Comparison of ENCODE assay signal across 8 cellular contexts in genomic region chr17:20155258-20156195, GRCh38.
A peak's percentile ranks its signal among the peaks of the same experiment; 100 is the strongest.
DNase-seq lines count a peak whose midpoint lies in the region; ATAC-seq, FAIRE-seq and TF ChIP-seq lines count a peak whose summit lies in the region.

No MANE protein-coding gene starts in this region.

- H3K27ac Mint-ChIP-seq in Calu3 (ENCODE audit: unreplicated experiment): peak overlapping the region; percentile 43

- no peak overlapping the region for H2AFZ ChIP-seq in OCI-LY3 (ENCODE audit: low read depth, low read length)

- H3K9me3 ChIP-seq in OCI-LY3 (ENCODE audit: insufficient read depth, low read length) (no peaks in the 10 kb centered on the region), mucosa of descending colon (no peaks in the 10 kb centered on the region)

- ATAC-seq in GM21390 (IDR thresholded peaks at IDR 0.05; ENCODE audit: unreplicated experiment): peak; percentile 91
- peak; percentile 96 for ATAC-seq in mucosa of descending colon

- no TSS peak for BruUV-seq in Calu3 (replicated peaks; lab: Mats Ljungman, UMichigan)

- FAIRE-seq in HTR-8/SVneo (lab: Jason Lieb, UNC): peak; percentile 100

- H3K36me3 ChIP-seq in OCI-LY3 (replicated peaks; ENCODE audit: low read depth, low read length) (no peaks in the 10 kb centered on the region), mucosa of descending colon (ENCODE audit: low read depth) (no peaks in the 10 kb centered on the region)

- DNase-seq in Calu3 (peak; percentile 97), HTR-8/SVneo (ENCODE audit: insufficient read length, low spot score) (peak; percentile 96), activated T-cell treated with anti-CD3 and anti-CD28 coated beads for 48 hours (ENCODE audit: low read depth) (peak; percentile 89), epithelial cell of proximal tubule (ENCODE audit: low read depth) (peak; percentile 69), mucosa of descending colon (peak; percentile 99)
- DNase-seq in stimulated activated CD8-positive, alpha-beta memory T cell treated with anti-CD3 and anti-CD28 coated beads, Interleukin-2, amount 100 ng/mL, for 48 hours (ENCODE audit: low read depth in 2 of 2): peak; percentile 97 to 98

- peak overlapping the region; percentile 80 for H3K4me3 ChIP-seq in OCI-LY3 (ENCODE audit: low read length)
- peak overlapping the region; percentile 85 for H3K4me3 ChIP-seq in epithelial cell of proximal tubule (ENCODE audit: low read depth, low read length)
- H3K4me3 ChIP-seq in mucosa of descending colon: peak overlapping the region; percentile 49

- TF ChIP-seq CTCF in Calu3 (IDR thresholded peaks at IDR 0.05; ENCODE audit: unreplicated experiment) (no peak), OCI-LY3 (IDR thresholded peaks at IDR 0.05; ENCODE audit: low read depth, low read length) (no peak), epithelial cell of proximal tubule (conservative IDR thresholded peaks at IDR 0.05; ENCODE audit: low read depth, low read length) (no peak), mucosa of descending colon (IDR thresholded peaks at IDR 0.05) (no peak)

- H3K9ac ChIP-seq in OCI-LY3 (ENCODE audit: low read length): peak overlapping the region; percentile 57

- no peaks in the 10 kb centered on the region for H3K79me2 ChIP-seq in OCI-LY3 (ENCODE audit: low read length)

- intact Hi-C loops in Calu3 (cut with micrococcal nuclease; ENCODE audit: unreplicated experiment) (loop anchor here (10.0 kb wide), 1 partner anchor 49 kb away; no protein-coding TSS in a partner anchor), mucosa of descending colon (cut with DNase I, micrococcal nuclease) (no loop called here)

- peaks cover 17% of the 10 kb centered on the region for H3K36me3 Mint-ChIP-seq in Calu3 (ENCODE audit: insufficient read depth, unreplicated experiment)

- H3K27me3 Mint-ChIP-seq in Calu3 (ENCODE audit: unreplicated experiment): no peaks in the 10 kb centered on the region

- H3K4me3 Mint-ChIP-seq in Calu3 (ENCODE audit: low read depth, unreplicated experiment): no peak overlapping the region

- H3K27ac ChIP-seq in OCI-LY3 (ENCODE audit: low read length): peak overlapping the region; percentile 34; the same call in 1 of the 2 replicates

- H3K4me1 ChIP-seq in OCI-LY3 (ENCODE audit: low read length): peaks cover 14% of the 10 kb centered on the region
- H3K4me1 ChIP-seq in mucosa of descending colon (ENCODE audit: low read depth): peaks cover 9% of the 10 kb centered on the region

- H3K9me3 Mint-ChIP-seq in Calu3 (ENCODE audit: low read depth, unreplicated experiment): no peaks in the 10 kb centered on the region

- CTCF ChIA-PET in Calu3 (lab: Charles Lee): interaction anchor here (1.7 kb wide), 1 partner anchor 51 kb away, joined by 5 read pairs; no protein-coding TSS in a partner anchor

- H3K27me3 ChIP-seq in OCI-LY3 (ENCODE audit: low read depth, low read length): no peaks in the 10 kb centered on the region

- H3K4me2 ChIP-seq in OCI-LY3 (ENCODE audit: low read length): peak overlapping the region; percentile 78

- H4K20me1 ChIP-seq in OCI-LY3 (ENCODE audit: insufficient read depth, low read length): no peaks in the 10 kb centered on the region

- H3K4me1 Mint-ChIP-seq in Calu3 (ENCODE audit: low read depth, unreplicated experiment): peaks cover 12% of the 10 kb centered on the region

Comparison
In these comparisons a context has a peak if more than half of its experiments do, and no peak if none do; other contexts are left out.
1. Peak in every context shown above with its lines: DNase-seq, ATAC-seq, H3K4me3 ChIP-seq and H3K27ac ChIP-seq.